In genomic region chrX:107117993-107118321, GRCh38 we compare ENCODE assay signal across 8 cellular contexts. TPM values are rescaled to one million over a fixed set of nuclear protein-coding genes. Genes with fewer than 3 reads are reported as not detected.
DNase-seq lines count a peak whose midpoint lies in the region; ATAC-seq, FAIRE-seq and TF ChIP-seq lines count a peak whose summit lies in the region.

No MANE protein-coding gene starts in this region.

- H3K36me3 ChIP-seq in HUES6 (ENCODE audit: control insufficient read depth, insufficient read depth, low read length), result peaks cover 39% of the 10 kb centered on the region
- H3K36me3 ChIP-seq in bronchial epithelial cell (ENCODE audit: control insufficient read depth, insufficient read depth, low read length), result peaks cover 6% of the 10 kb centered on the region
- H3K36me3 ChIP-seq in left lung, result peaks cover 0 to 26% of the 10 kb centered on the region in 2 donors
- H3K36me3 ChIP-seq in thyroid gland, result peaks cover 0 to 2% of the 10 kb centered on the region in 2 donors

- TF ChIP-seq CTCF in bronchial epithelial cell (IDR thresholded peaks at IDR 0.05; ENCODE audit: insufficient read depth, low read length, severe bottlenecking), result no peak
- TF ChIP-seq CTCF in left lung (IDR thresholded peaks at IDR 0.05), result no peak
- TF ChIP-seq CTCF in thyroid gland (IDR thresholded peaks at IDR 0.05), result no peak

- 0 out of 2 replicates have a peak, but pooled peaks cover 10% of the 10 kb centered on the region for H3K4me1 ChIP-seq in HUES6 (ENCODE audit: control insufficient read depth, insufficient read depth, low read length)
- H3K4me1 ChIP-seq in left lung, result peaks cover 0 to 6% of the 10 kb centered on the region in 2 donors
- H3K4me1 ChIP-seq in thyroid gland, result peaks cover 0 to 6% of the 10 kb centered on the region in 2 donors

- no peaks in the 10 kb centered on the region for H3K9me3 ChIP-seq in HUES6 (ENCODE audit: control insufficient read depth, insufficient read depth, low read depth, low read length)
- no peaks in the 10 kb centered on the region for H3K9me3 ChIP-seq in left lung
- H3K9me3 ChIP-seq in thyroid gland, result no peaks in the 10 kb centered on the region

- H3K4me3 ChIP-seq in HUES6 (ENCODE audit: low read depth, low read length) (peak overlapping the region; percentile 92), bronchial epithelial cell (ENCODE audit: low read depth, low read length) (peak overlapping the region; percentile 58), left lung (peak overlapping the region; percentile 51 to 57), thyroid gland (replicated peaks in 1 of 3) (peak overlapping the region in 2 of 3 donors; percentile 38 to 44)

- ATAC-seq in left lung (peak; percentile 20), HG03460 (IDR thresholded peaks at IDR 0.05; ENCODE audit: unreplicated experiment) (no peak)

- TF ChIP-seq POLR2A in thyroid gland (IDR thresholded peaks at IDR 0.05), result no peak

- DNase-seq in GM03348 (ENCODE audit: low spot score), result peak; percentile 7
- peak; percentile 3 for DNase-seq in bronchial epithelial cell (ENCODE audit: low read depth)
- no peak for DNase-seq in left lung
- DNase-seq in thyroid gland, result no peak
- DNase-seq in NCI-H345 (lab: John Stamatoyannopoulos, UW), result no peak
- no peak for DNase-seq in NCI-H1694 (lab: John Stamatoyannopoulos, UW)

- WGBS in thyroid gland, 2 donors, result 0 to 11% methylated on average over 3 to 5 of the region's 8 CpGs

- intact Hi-C loops in left lung (cut with DNase I) (no loop called here), thyroid gland (cut with DNase I) (no loop called here)

- FAIRE-seq in bronchial epithelial cell (lab: Jason Lieb, UNC), result no peak

- H3K27ac ChIP-seq in HUES6 (ENCODE audit: low read depth, low read length), result peak overlapping the region; percentile 75
- H3K27ac ChIP-seq in left lung, result peak overlapping the region; percentile 58 to 67
- peak overlapping the region in 1 of 3 donors; percentile 72 for H3K27ac ChIP-seq in thyroid gland

- H3K27me3 ChIP-seq in HUES6 (ENCODE audit: control insufficient read depth, insufficient read depth, low read length), result no peaks in the 10 kb centered on the region; the same call in 1 of the 2 replicates
- H3K27me3 ChIP-seq in bronchial epithelial cell (ENCODE audit: control insufficient read depth, insufficient read depth, low read length), result no peaks in the 10 kb centered on the region
- peaks cover 0 to 5% of the 10 kb centered on the region in 2 donors for H3K27me3 ChIP-seq in left lung
- H3K27me3 ChIP-seq in thyroid gland, result no peaks in the 10 kb centered on the region

- peak overlapping the region; percentile 87 for H3K9ac ChIP-seq in HUES6 (ENCODE audit: low read length)

RNA-seq across cellular contexts. Expression of gene RBM41, which starts 0.7 kb away (rescaled TPM):
- 20.0 and 21.5 TPM in 2 replicates for total RNA-seq in bronchial epithelial cell
- 10 to 100 TPM; 11.8 to 17.2 TPM for total RNA-seq in left lung
- 10 to 100 TPM; 24.0 to 48.8 (median 30.5) TPM for total RNA-seq in thyroid gland

Comparison
In these comparisons a context has a peak if more than half of its experiments do, and no peak if none do; other contexts are left out.
1. DNase-seq: peak in GM03348 (single experiment) and bronchial epithelial cell (single experiment); none in left lung (0 of 2), thyroid gland (0 of 2), NCI-H345 (single experiment) and NCI-H1694 (single experiment).
2. H3K4me3 ChIP-seq: peak in every context shown above with its lines; median percentile 92 in HUES6; 58 in bronchial epithelial cell; 54 in left lung; 41 in thyroid gland.